In genomic region chr9:119368681-119369581, GRCh38 we compare ENCODE assay signal across 9 cellular contexts. TPM values are rescaled to one million over a fixed set of nuclear protein-coding genes. Genes with fewer than 3 reads are reported as not detected.
DNase-seq lines count a peak whose midpoint lies in the region; ATAC-seq and TF ChIP-seq lines count a peak whose summit lies in the region.
"Had no signal": no experiment of that assay in that cellular context is flagged by ENCODE, and none has a peak within 500 bp of the region (broad histone marks: within the 10 kb centered on the region; RNA-seq: fewer than 3 reads in every experiment).

A gene with protein sequence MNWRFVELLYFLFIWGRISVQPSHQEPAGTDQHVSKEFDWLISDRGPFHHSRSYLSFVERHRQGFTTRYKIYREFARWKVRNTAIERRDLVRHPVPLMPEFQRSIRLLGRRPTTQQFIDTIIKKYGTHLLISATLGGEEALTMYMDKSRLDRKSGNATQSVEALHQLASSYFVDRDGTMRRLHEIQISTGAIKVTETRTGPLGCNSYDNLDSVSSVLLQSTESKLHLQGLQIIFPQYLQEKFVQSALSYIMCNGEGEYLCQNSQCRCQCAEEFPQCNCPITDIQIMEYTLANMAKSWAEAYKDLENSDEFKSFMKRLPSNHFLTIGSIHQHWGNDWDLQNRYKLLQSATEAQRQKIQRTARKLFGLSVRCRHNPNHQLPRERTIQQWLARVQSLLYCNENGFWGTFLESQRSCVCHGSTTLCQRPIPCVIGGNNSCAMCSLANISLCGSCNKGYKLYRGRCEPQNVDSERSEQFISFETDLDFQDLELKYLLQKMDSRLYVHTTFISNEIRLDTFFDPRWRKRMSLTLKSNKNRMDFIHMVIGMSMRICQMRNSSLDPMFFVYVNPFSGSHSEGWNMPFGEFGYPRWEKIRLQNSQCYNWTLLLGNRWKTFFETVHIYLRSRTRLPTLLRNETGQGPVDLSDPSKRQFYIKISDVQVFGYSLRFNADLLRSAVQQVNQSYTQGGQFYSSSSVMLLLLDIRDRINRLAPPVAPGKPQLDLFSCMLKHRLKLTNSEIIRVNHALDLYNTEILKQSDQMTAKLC (minus strand): TSS chr9:119369435. CDS start chr9:119313355, 56,080 bp downstream.

- TF ChIP-seq CTCF in gastrocnemius medialis (IDR thresholded peaks at IDR 0.05 in 4 of 5, conservative IDR thresholded peaks at IDR 0.05 in 1 of 5), result no peak

- no peak for TF ChIP-seq POLR2A in gastrocnemius medialis (IDR thresholded peaks at IDR 0.05)

- peaks cover 31 to 34% (median 33%) of the 10 kb centered on the region in 3 donors for H3K27me3 ChIP-seq in gastrocnemius medialis

- in situ Hi-C loops in gastrocnemius medialis (cut with MboI; ENCODE audit: low sequenced_read_pairs in 4 of 4), result no loop called here

- ATAC-seq in gastrocnemius medialis, result no peak
- no peak for ATAC-seq in HG03159 (IDR thresholded peaks at IDR 0.05; ENCODE audit: unreplicated experiment)
- ATAC-seq in GM18520 (IDR thresholded peaks at IDR 0.05; ENCODE audit: unreplicated experiment), result no peak

- H3K27ac ChIP-seq in gastrocnemius medialis, result no peak within 1 kb of the TSS
- H3K27ac ChIP-seq: neutrophil had no signal

- H3K36me3 ChIP-seq in gastrocnemius medialis, result no peaks in the 10 kb centered on the region
- H3K36me3 ChIP-seq: neutrophil had no signal

- no peaks in the 10 kb centered on the region for H3K9me3 ChIP-seq in gastrocnemius medialis
- H3K9me3 ChIP-seq: neutrophil had no signal

- DNase-seq in NCI-H187 (lab: John Stamatoyannopoulos, UW) (peak; percentile 6 to 18), NCI-H187 treated with DMSO at 0.1 percent for 48 hours (lab: John Stamatoyannopoulos, UW) (no peak), amygdala (lab: John Stamatoyannopoulos, UW) (peak in 48 of 56 donors; percentile 23 to 85 (median 64)), hypothalamus (lab: John Stamatoyannopoulos, UW) (peak in 44 of 51 donors; percentile 7 to 85 (median 62)), gastrocnemius medialis (no peak), SKM-1 treated with dmso at 0.1 percent for 144 hours (lab: John Stamatoyannopoulos, UW; ENCODE audit: unreplicated experiment) (no peak)

- H3K4me1 ChIP-seq in gastrocnemius medialis, result no peaks in the 10 kb centered on the region

- intact Hi-C loops in gastrocnemius medialis (cut with DNase I; ENCODE audit: low total_unique reads), result no loop called here

- peak within 1 kb of the TSS; percentile 30 to 49 (median 44) for H3K4me3 ChIP-seq in gastrocnemius medialis

RNA-seq across cellular contexts. Expression of the gene that starts here (rescaled TPM):
- total RNA-seq in gastrocnemius medialis, result under 1 TPM in 1 of 4 donors, not detected in 3; 0.07 TPM

Comparison
In these comparisons a context has a peak if more than half of its experiments do, and no peak if none do; other contexts are left out.
1. DNase-seq: peak in NCI-H187 (2 of 2), amygdala (48 of 56) and hypothalamus (44 of 51); none in NCI-H187 treated with DMSO at 0.1 percent for 48 hours (single experiment), gastrocnemius medialis (0 of 2) and SKM-1 treated with dmso at 0.1 percent for 144 hours (single experiment).